ENCODE assay signal across 1 cellular context in genomic region chr13:35744144-35744543, GRCh38.
A peak's percentile ranks its signal among the peaks of the same experiment; 100 is the strongest.
TF ChIP-seq lines count a peak whose summit lies in the region.

No MANE protein-coding gene starts in this region.

TF ChIP-seq in K562, 482 proteins besides CTCF, POLR2A, EP300 and RAD21 (continued from another document and continues in another):
- TF ChIP-seq SUPT5H (IDR thresholded peaks at IDR 0.05), result no peak
- TF ChIP-seq SRSF9 (IDR thresholded peaks at IDR 0.05; ENCODE audit: borderline replicate concordance, low read depth, low read length), result no peak
- TF ChIP-seq, protein P1, sequence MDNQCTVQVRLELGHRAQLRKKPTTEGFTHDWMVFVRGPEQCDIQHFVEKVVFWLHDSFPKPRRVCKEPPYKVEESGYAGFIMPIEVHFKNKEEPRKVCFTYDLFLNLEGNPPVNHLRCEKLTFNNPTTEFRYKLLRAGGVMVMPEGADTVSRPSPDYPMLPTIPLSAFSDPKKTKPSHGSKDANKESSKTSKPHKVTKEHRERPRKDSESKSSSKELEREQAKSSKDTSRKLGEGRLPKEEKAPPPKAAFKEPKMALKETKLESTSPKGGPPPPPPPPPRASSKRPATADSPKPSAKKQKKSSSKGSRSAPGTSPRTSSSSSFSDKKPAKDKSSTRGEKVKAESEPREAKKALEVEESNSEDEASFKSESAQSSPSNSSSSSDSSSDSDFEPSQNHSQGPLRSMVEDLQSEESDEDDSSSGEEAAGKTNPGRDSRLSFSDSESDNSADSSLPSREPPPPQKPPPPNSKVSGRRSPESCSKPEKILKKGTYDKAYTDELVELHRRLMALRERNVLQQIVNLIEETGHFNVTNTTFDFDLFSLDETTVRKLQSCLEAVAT (IDR thresholded peaks at IDR 0.05), result no peak
- TF ChIP-seq, protein P2, sequence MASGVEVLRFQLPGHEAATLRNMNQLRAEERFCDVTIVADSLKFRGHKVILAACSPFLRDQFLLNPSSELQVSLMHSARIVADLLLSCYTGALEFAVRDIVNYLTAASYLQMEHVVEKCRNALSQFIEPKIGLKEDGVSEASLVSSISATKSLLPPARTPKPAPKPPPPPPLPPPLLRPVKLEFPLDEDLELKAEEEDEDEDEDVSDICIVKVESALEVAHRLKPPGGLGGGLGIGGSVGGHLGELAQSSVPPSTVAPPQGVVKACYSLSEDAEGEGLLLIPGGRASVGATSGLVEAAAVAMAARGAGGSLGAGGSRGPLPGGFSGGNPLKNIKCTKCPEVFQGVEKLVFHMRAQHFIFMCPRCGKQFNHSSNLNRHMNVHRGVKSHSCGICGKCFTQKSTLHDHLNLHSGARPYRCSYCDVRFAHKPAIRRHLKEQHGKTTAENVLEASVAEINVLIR (CRISPR knock-in tag; IDR thresholded peaks at IDR 0.05), result peak; percentile 56
- TF ChIP-seq NR2C1 (IDR thresholded peaks at IDR 0.05), result no peak
- TF ChIP-seq NR2C1 (tag; IDR thresholded peaks at IDR 0.05), result peak; percentile 45; the same call in 1 of the 2 replicates
- TF ChIP-seq ZNF140 (CRISPR knock-in tag; IDR thresholded peaks at IDR 0.05), result no peak
- TF ChIP-seq KLF6 (CRISPR knock-in tag; IDR thresholded peaks at IDR 0.05; ENCODE audit: borderline replicate concordance), result peak; percentile 81; the same call in 1 of the 2 replicates
- no peak for TF ChIP-seq BRCA1 (IDR thresholded peaks at IDR 0.05)
- no peak for TF ChIP-seq BRCA1 (CRISPR knock-in tag; IDR thresholded peaks at IDR 0.05)
- 0 out of 4 replicates have a peak, but pooled peaks of 1 of the 2 experiments have one; percentile 32 for TF ChIP-seq TEAD1 (CRISPR knock-in tag; IDR thresholded peaks at IDR 0.05)
- TF ChIP-seq ZNF584 (CRISPR knock-in tag; IDR thresholded peaks at IDR 0.05; ENCODE audit: low read depth), result no peak
- TF ChIP-seq ZNF444 (CRISPR knock-in tag; IDR thresholded peaks at IDR 0.05), result peak; percentile 80
- TF ChIP-seq BCL6 (CRISPR knock-in tag; IDR thresholded peaks at IDR 0.05), result peak; percentile 96
- no peak for TF ChIP-seq KLF10 (CRISPR knock-in tag; IDR thresholded peaks at IDR 0.05)
- no peak for TF ChIP-seq NFATC3 (IDR thresholded peaks at IDR 0.05)
- no peak for TF ChIP-seq ZNF175 (CRISPR knock-in tag; IDR thresholded peaks at IDR 0.05; ENCODE audit: low read depth)
- TF ChIP-seq GATAD2B (IDR thresholded peaks at IDR 0.05; ENCODE audit: borderline replicate concordance), result no peak
- no peak for TF ChIP-seq TEAD2 (tag; IDR thresholded peaks at IDR 0.05)
- no peak for TF ChIP-seq NEUROD1 (IDR thresholded peaks at IDR 0.05; ENCODE audit: borderline replicate concordance, low read depth, low read length, partially characterized antibody)
- no peak for TF ChIP-seq ZSCAN32 (CRISPR knock-in tag; IDR thresholded peaks at IDR 0.05)
- TF ChIP-seq SIX5 (IDR thresholded peaks at IDR 0.05; ENCODE audit: borderline replicate concordance in 1 of 2, insufficient read depth in 1 of 2, low read depth in 1 of 2, low read length in 2 of 2), result no peak
- TF ChIP-seq ADNP (tag; IDR thresholded peaks at IDR 0.05), result no peak
- peak; percentile 73; the same call in 1 of the 2 replicates for TF ChIP-seq ERF (CRISPR knock-in tag; IDR thresholded peaks at IDR 0.05)
- TF ChIP-seq EP400 (IDR thresholded peaks at IDR 0.05), result no peak
- no peak for TF ChIP-seq SPI1 (IDR thresholded peaks at IDR 0.05; ENCODE audit: borderline replicate concordance, low read depth, low read length)
- TF ChIP-seq PBX2 (CRISPR knock-in tag; IDR thresholded peaks at IDR 0.05; ENCODE audit: low read depth), result no peak
- TF ChIP-seq PBX2 (tag; conservative IDR thresholded peaks at IDR 0.05; ENCODE audit: low read depth), result no peak
- TF ChIP-seq ZKSCAN1 (IDR thresholded peaks at IDR 0.05; ENCODE audit: low read depth, low read length), result no peak
- TF ChIP-seq ZNF124 (CRISPR knock-in tag; IDR thresholded peaks at IDR 0.05), result no peak
- TF ChIP-seq MCM3 (IDR thresholded peaks at IDR 0.05), result no peak
- peak; percentile 90 for TF ChIP-seq ZNF695 (CRISPR knock-in tag; IDR thresholded peaks at IDR 0.05)
- no peak for TF ChIP-seq BACH1 (tag; IDR thresholded peaks at IDR 0.05)
- TF ChIP-seq SAFB2 (IDR thresholded peaks at IDR 0.05; ENCODE audit: borderline replicate concordance, low read depth, low read length, severe bottlenecking), result no peak
- peak; percentile 16; the same call in 1 of the 2 replicates for TF ChIP-seq VEZF1 (CRISPR knock-in tag; IDR thresholded peaks at IDR 0.05)
- no peak for TF ChIP-seq CREB1 (IDR thresholded peaks at IDR 0.05)
- no peak for TF ChIP-seq CREB1 (CRISPR knock-in tag; IDR thresholded peaks at IDR 0.05)
- TF ChIP-seq ESRRA (IDR thresholded peaks at IDR 0.05; ENCODE audit: borderline replicate concordance, low read depth), result no peak
- TF ChIP-seq ZNF79 (CRISPR knock-in tag; IDR thresholded peaks at IDR 0.05; ENCODE audit: low read depth), result peak; percentile 84; the same call in 1 of the 2 replicates
- peak; percentile 95 for TF ChIP-seq ZBTB17 (CRISPR knock-in tag; IDR thresholded peaks at IDR 0.05)
- TF ChIP-seq STAG1 (CRISPR knock-in tag; IDR thresholded peaks at IDR 0.05; ENCODE audit: borderline replicate concordance), result no peak
- TF ChIP-seq, protein P3, sequence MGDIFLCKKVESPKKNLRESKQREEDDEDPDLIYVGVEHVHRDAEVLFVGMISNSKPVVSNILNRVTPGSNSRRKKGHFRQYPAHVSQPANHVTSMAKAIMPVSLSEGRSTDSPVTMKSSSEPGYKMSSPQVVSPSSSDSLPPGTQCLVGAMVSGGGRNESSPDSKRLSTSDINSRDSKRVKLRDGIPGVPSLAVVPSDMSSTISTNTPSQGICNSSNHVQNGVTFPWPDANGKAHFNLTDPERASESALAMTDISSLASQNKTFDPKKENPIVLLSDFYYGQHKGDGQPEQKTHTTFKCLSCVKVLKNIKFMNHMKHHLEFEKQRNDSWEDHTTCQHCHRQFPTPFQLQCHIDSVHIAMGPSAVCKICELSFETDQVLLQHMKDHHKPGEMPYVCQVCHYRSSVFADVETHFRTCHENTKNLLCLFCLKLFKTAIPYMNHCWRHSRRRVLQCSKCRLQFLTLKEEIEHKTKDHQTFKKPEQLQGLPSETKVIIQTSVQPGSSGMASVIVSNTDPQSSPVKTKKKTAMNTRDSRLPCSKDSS (IDR thresholded peaks at IDR 0.05; ENCODE audit: low read depth, partially characterized antibody), result no peak
- TF ChIP-seq DMBX1 (CRISPR knock-in tag; IDR thresholded peaks at IDR 0.05; ENCODE audit: borderline replicate concordance), result peak; percentile 46; the same call in 1 of the 2 replicates
- no peak for TF ChIP-seq TAF1 (IDR thresholded peaks at IDR 0.05; ENCODE audit: control insufficient read depth, extremely low read depth, insufficient read depth, low read length, severe bottlenecking)
- peak; percentile 78 for TF ChIP-seq ZNF134 (CRISPR knock-in tag; conservative IDR thresholded peaks at IDR 0.05)
- TF ChIP-seq CBX1 (IDR thresholded peaks at IDR 0.05; ENCODE audit: low read depth), result no peak
- TF ChIP-seq SMARCA5 (IDR thresholded peaks at IDR 0.05), result no peak
- TF ChIP-seq ZNF785 (CRISPR knock-in tag; IDR thresholded peaks at IDR 0.05), result 0 out of 2 replicates have a peak, but pooled peaks have one; percentile 57
- TF ChIP-seq BDP1 (IDR thresholded peaks at IDR 0.05; ENCODE audit: insufficient read depth, insufficient read length), result no peak
- TF ChIP-seq, protein P4, sequence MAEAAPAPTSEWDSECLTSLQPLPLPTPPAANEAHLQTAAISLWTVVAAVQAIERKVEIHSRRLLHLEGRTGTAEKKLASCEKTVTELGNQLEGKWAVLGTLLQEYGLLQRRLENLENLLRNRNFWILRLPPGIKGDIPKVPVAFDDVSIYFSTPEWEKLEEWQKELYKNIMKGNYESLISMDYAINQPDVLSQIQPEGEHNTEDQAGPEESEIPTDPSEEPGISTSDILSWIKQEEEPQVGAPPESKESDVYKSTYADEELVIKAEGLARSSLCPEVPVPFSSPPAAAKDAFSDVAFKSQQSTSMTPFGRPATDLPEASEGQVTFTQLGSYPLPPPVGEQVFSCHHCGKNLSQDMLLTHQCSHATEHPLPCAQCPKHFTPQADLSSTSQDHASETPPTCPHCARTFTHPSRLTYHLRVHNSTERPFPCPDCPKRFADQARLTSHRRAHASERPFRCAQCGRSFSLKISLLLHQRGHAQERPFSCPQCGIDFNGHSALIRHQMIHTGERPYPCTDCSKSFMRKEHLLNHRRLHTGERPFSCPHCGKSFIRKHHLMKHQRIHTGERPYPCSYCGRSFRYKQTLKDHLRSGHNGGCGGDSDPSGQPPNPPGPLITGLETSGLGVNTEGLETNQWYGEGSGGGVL (CRISPR knock-in tag; IDR thresholded peaks at IDR 0.05), result no peak
- TF ChIP-seq SMAD3 (CRISPR knock-in tag; conservative IDR thresholded peaks at IDR 0.05), result peak; percentile 89
- TF ChIP-seq ZNF174 (CRISPR knock-in tag; IDR thresholded peaks at IDR 0.05), result peak; percentile 75; the same call in 1 of the 2 replicates
- no peak for TF ChIP-seq TARDBP (IDR thresholded peaks at IDR 0.05)
- TF ChIP-seq TBL1XR1 (IDR thresholded peaks at IDR 0.05; ENCODE audit: low read length in 2 of 2), result no peak
- TF ChIP-seq ARHGAP35 (IDR thresholded peaks at IDR 0.05; ENCODE audit: partially characterized antibody), result no peak
- no peak for TF ChIP-seq CBX2 (IDR thresholded peaks at IDR 0.05; ENCODE audit: insufficient read depth, low read length, poor library complexity, severe bottlenecking)
- peak; percentile 99 for TF ChIP-seq ZNF311 (CRISPR knock-in tag; IDR thresholded peaks at IDR 0.05)
- TF ChIP-seq NCOA6 (IDR thresholded peaks at IDR 0.05), result no peak
- TF ChIP-seq ZNF431 (CRISPR knock-in tag; IDR thresholded peaks at IDR 0.05), result no peak
- TF ChIP-seq E2F1 (CRISPR knock-in tag; IDR thresholded peaks at IDR 0.05), result no peak
- TF ChIP-seq NR0B1 (IDR thresholded peaks at IDR 0.05; ENCODE audit: partially characterized antibody), result no peak
